In genomic region chr6:27582928-27583725, GRCh38 we compare ENCODE assay signal across 9 cellular contexts.
A peak's percentile ranks its signal among the peaks of the same experiment; 100 is the strongest.
DNase-seq lines count a peak whose midpoint lies in the region; ATAC-seq, FAIRE-seq and TF ChIP-seq lines count a peak whose summit lies in the region.
"Had no signal": no experiment of that assay in that cellular context is flagged by ENCODE, and none has a peak within 500 bp of the region (broad histone marks: within the 10 kb centered on the region; RNA-seq: fewer than 3 reads in every experiment).

No MANE protein-coding gene starts in this region.

- in situ Hi-C loops in GM23248 (cut with MboI) = no loop called here

- no peak overlapping the region for H3K9ac ChIP-seq in GM23248

- WGBS in A549 (ENCODE audit: missing lambda C conversion rate) = 21% methylated on average over 32 of the region's 32 CpGs
- 9 to 10% methylated on average over 32 of the region's 32 CpGs for WGBS in GM23248 (ENCODE audit: low coverage in 1 of 2, low lambda C conversion rate in 2 of 2, missing lambda C conversion rate in 2 of 2), 2 experiments

- H3K9me2 ChIP-seq in GM23248 (ENCODE audit: insufficient read depth) = no peaks in the 10 kb centered on the region

- DNase-seq in A549 (ENCODE audit: low read depth in 1 of 2, low spot score in 1 of 2) = peak in 1 of 2 experiments; percentile 73
- DNase-seq in GM23248 = peak; percentile 63
- DNase-seq in RKO (ENCODE audit: low spot score) = peak; percentile 76
- peak; percentile 46 for DNase-seq in cerebellar cortex (ENCODE audit: low spot score)
- DNase-seq in renal cortical epithelial cell (ENCODE audit: low read depth) = peak; percentile 42
- DNase-seq in omental fat pad (ENCODE audit: low spot score) = no peak
- DNase-seq in GOT3 (lab: John Stamatoyannopoulos, UW) = no peak

- no peaks in the 10 kb centered on the region for H3K9me3 ChIP-seq in A549
- H3K9me3 ChIP-seq in GM23248 (ENCODE audit: low read depth) = no peaks in the 10 kb centered on the region
- H3K9me3 ChIP-seq: body of pancreas had no signal

- no peaks in the 10 kb centered on the region for H4K20me1 ChIP-seq in GM23248 (ENCODE audit: insufficient read depth)

- TF ChIP-seq RAD21 in A549 (conservative IDR thresholded peaks at IDR 0.05 in 1 of 2, IDR thresholded peaks at IDR 0.05 in 1 of 2) = no peak

- no peaks in the 10 kb centered on the region for H3K36me3 ChIP-seq in GM23248 (ENCODE audit: low read depth)

- no peaks in the 10 kb centered on the region for H3F3A ChIP-seq in GM23248 (ENCODE audit: insufficient read depth)

- no peaks in the 10 kb centered on the region for H3K79me2 ChIP-seq in GM23248 (ENCODE audit: insufficient read depth)

- TF ChIP-seq CTCF in A549 (IDR thresholded peaks at IDR 0.05) (no peak), omental fat pad (IDR thresholded peaks at IDR 0.05) (no peak)

- H3K27ac ChIP-seq in A549 (peak overlapping the region; percentile 12 to 54; a peak in 2 of 6 replicates), GM23248 (no peak overlapping the region)
- H3K27ac ChIP-seq: body of pancreas had no signal

- H2AFZ ChIP-seq in GM23248 = peak overlapping the region; percentile 10; the same call in 1 of the 2 replicates

- ATAC-seq in A549 = peak; percentile 82 to 85; a peak in 5 of 6 replicates
- ATAC-seq in omental fat pad (ENCODE audit: low FRiP score) = no peak
- no peak for ATAC-seq in HG03442 (IDR thresholded peaks at IDR 0.05; ENCODE audit: unreplicated experiment)
- ATAC-seq: body of pancreas had no signal

- no peaks in the 10 kb centered on the region for H3K27me3 ChIP-seq in GM23248 (replicated peaks; ENCODE audit: insufficient read depth)

- CTCF ChIA-PET in A549 (lab: Yijun Ruan, JAX) = interaction anchor here (0.6 to 1.7 kb wide), 2 partner anchors 11 to 26 kb away, joined by 3 to 5 read pairs; no protein-coding TSS in a partner anchor

- no peak for TF ChIP-seq EP300 in A549 (IDR thresholded peaks at IDR 0.05)

- POLR2A ChIA-PET in A549 (lab: Yijun Ruan, JAX) = interaction anchor here (0.9 kb wide), 1 partner anchor 9 kb away, joined by 3 read pairs; no protein-coding TSS in a partner anchor

- peak overlapping the region; percentile 89 for H3K4me2 ChIP-seq in A549
- H3K4me2 ChIP-seq in GM23248 (ENCODE audit: unreplicated experiment) = no peak overlapping the region

- no peak for TF ChIP-seq POLR2A in A549 (IDR thresholded peaks at IDR 0.05; ENCODE audit: low read length)

- H3K4me1 ChIP-seq in A549 (peaks cover 7% of the 10 kb centered on the region; the same call in 2 of the 3 replicates), GM23248 (ENCODE audit: insufficient read depth) (no peaks in the 10 kb centered on the region)
- H3K4me1 ChIP-seq: body of pancreas had no signal

- no peak for FAIRE-seq in A549 (lab: Jason Lieb, UNC)

- H3K4me3 ChIP-seq in A549 (peak overlapping the region; percentile 47), GM23248 (no peak overlapping the region)
- H3K4me3 ChIP-seq: body of pancreas had no signal

TF ChIP-seq in A549, 52 proteins besides CTCF, POLR2A, EP300 and RAD21:
- TF ChIP-seq MAX (IDR thresholded peaks at IDR 0.05) (peak; percentile 62), HOXB13 (CRISPR knock-in tag; IDR thresholded peaks at IDR 0.05; ENCODE audit: low read depth) (no peak), FOXS1 (CRISPR knock-in tag; IDR thresholded peaks at IDR 0.05) (no peak), EHF (CRISPR knock-in tag; IDR thresholded peaks at IDR 0.05) (no peak), RNF2 (IDR thresholded peaks at IDR 0.05; ENCODE audit: borderline replicate concordance, low read depth) (no peak), HMGXB4 (CRISPR knock-in tag; IDR thresholded peaks at IDR 0.05; ENCODE audit: borderline replicate concordance) (peak; percentile 74; the same call in 1 of the 2 replicates), NR3C1 (IDR thresholded peaks at IDR 0.05) (no peak), USF2 (IDR thresholded peaks at IDR 0.05) (no peak), PHF8 (IDR thresholded peaks at IDR 0.05; ENCODE audit: borderline replicate concordance, low read depth) (no peak), TFCP2L1 (CRISPR knock-in tag; IDR thresholded peaks at IDR 0.05) (no peak), ELK1 (IDR thresholded peaks at IDR 0.05; ENCODE audit: low read depth, low read length) (no peak), SREBF2 (IDR thresholded peaks at IDR 0.05) (peak; percentile 54), ATOH8 (CRISPR knock-in tag; IDR thresholded peaks at IDR 0.05; ENCODE audit: low read depth) (no peak), EHMT2 (IDR thresholded peaks at IDR 0.05; ENCODE audit: low read depth) (0 out of 2 replicates have a peak, but pooled peaks have one; percentile 49), HDAC2 (IDR thresholded peaks at IDR 0.05) (no peak), GATA3 (IDR thresholded peaks at IDR 0.05; ENCODE audit: borderline replicate concordance) (0 out of 2 replicates have a peak, but pooled peaks have one; percentile 18), CEBPB (IDR thresholded peaks at IDR 0.05) (peak in 1 of 2 experiments; percentile 63; a peak in 2 of 4 replicates), MYC (IDR thresholded peaks at IDR 0.05; ENCODE audit: borderline replicate concordance, low read length) (no peak), KDM5A (IDR thresholded peaks at IDR 0.05) (no peak), CHD4 (IDR thresholded peaks at IDR 0.05; ENCODE audit: borderline replicate concordance) (peak; percentile 31; the same call in 1 of the 2 replicates), SMC3 (IDR thresholded peaks at IDR 0.05) (0 out of 3 replicates have a peak, but pooled peaks have one; percentile 11), RARB (CRISPR knock-in tag; IDR thresholded peaks at IDR 0.05) (no peak), MAFK (IDR thresholded peaks at IDR 0.05; ENCODE audit: partially characterized antibody) (no peak), POLR2AphosphoS2 (conservative IDR thresholded peaks at IDR 0.05; ENCODE audit: low read length) (no peak)

Comparison
In these comparisons a context has a peak if more than half of its experiments do, and no peak if none do; other contexts are left out.
1. ATAC-seq: peak in A549 (2 of 2); none in omental fat pad (single experiment) and HG03442 (single experiment).
2. DNase-seq: peak in GM23248 (single experiment), RKO (single experiment), cerebellar cortex (single experiment) and renal cortical epithelial cell (single experiment); none in omental fat pad (single experiment) and GOT3 (single experiment).